In the genomic region with DNA sequence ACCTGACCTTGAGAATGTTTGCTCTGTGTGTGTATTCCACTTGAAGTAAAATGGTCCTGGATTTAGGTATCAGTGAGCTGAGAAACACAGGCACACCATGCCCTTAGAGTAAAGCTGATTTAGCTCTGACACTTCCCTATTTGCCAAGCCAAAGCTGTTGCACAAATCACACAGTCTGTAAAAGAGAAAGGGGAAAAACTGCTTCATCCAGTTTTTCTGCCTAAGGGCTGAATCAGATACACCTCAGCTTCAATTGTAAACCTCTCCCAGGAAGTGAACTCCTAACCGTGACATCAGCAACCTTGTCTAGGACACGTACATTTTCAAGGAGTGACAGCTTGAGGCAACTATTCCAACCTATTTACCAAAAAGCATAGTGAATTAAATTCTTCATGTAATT, we compare ENCODE assay signal across 11 cellular contexts.
DNase-seq lines count a peak whose midpoint lies in the region; TF ChIP-seq lines count a peak whose summit lies in the region.
"Had no signal": no experiment of that assay in that cellular context is flagged by ENCODE, and none has a peak within 500 bp of the region (broad histone marks: within the 10 kb centered on the region; RNA-seq: fewer than 3 reads in every experiment).

No MANE protein-coding gene starts in this region.

- H3K4me3 ChIP-seq in liver (ENCODE audit: low read depth in 1 of 3, low read length in 3 of 3), result no peak overlapping the region
- H3K4me3 ChIP-seq: GM23248 had no signal

- no peak for TF ChIP-seq RAD21 in liver (IDR thresholded peaks at IDR 0.05)

- TF ChIP-seq CTCF in VCaP (conservative IDR thresholded peaks at IDR 0.05) (no peak), liver (IDR thresholded peaks at IDR 0.05; ENCODE audit: low read depth, low read length, missing input control) (no peak)

- H3K9ac ChIP-seq in liver (ENCODE audit: low read depth in 1 of 2, low read length in 2 of 2), result no peak overlapping the region
- H3K9ac ChIP-seq: GM23248, KMS-11 had no signal

- H3K4me1 ChIP-seq in liver (ENCODE audit: control insufficient read depth in 4 of 4, insufficient read depth in 4 of 4, low read length in 3 of 4), result no peaks in the 10 kb centered on the region

- 37% methylated on average over 2 of the region's 2 CpGs for WGBS in liver

- H3K27me3 ChIP-seq in liver (ENCODE audit: control insufficient read depth in 4 of 4, insufficient read depth in 4 of 4, low read length in 3 of 4), result no peaks in the 10 kb centered on the region

- no peaks in the 10 kb centered on the region for H3K9me3 ChIP-seq in liver (ENCODE audit: control insufficient read depth in 4 of 4, low read length in 3 of 4)

- H3K27ac ChIP-seq in VCaP (peak overlapping the region; percentile 99), liver (ENCODE audit: low read depth in 1 of 2, low read length in 2 of 2) (no peak overlapping the region)
- H3K27ac ChIP-seq: GM23248, KMS-11 had no signal

- DNase-seq in SIG-M5 treated with dmso at 0.1 percent for 504 hours (lab: John Stamatoyannopoulos, UW; ENCODE audit: unreplicated experiment), result peak; percentile 73
- DNase-seq in SIG-M5 (lab: John Stamatoyannopoulos, UW), result no peak
- no peak for DNase-seq in activated CD4-positive, alpha-beta T cell treated with anti-CD3 and anti-CD28 coated beads for 1 hour
- no peak for DNase-seq in AG20443 (ENCODE audit: low spot score)
- DNase-seq in COR-L47 (lab: John Stamatoyannopoulos, UW), result no peak
- no peak for DNase-seq in COLO829 (ENCODE audit: low spot score)
- DNase-seq: activated B cell treated with CpG ODN at 0.5 μM for 24 hours, GM23248 had no signal

- no peaks in the 10 kb centered on the region for H3K36me3 ChIP-seq in liver (ENCODE audit: control insufficient read depth in 4 of 4, insufficient read depth in 3 of 4, low read depth in 1 of 4, low read length in 3 of 4)

TF ChIP-seq in liver, 16 proteins besides CTCF, POLR2A, EP300 and RAD21:
- TF ChIP-seq HNF4A (conservative IDR thresholded peaks at IDR 0.05) (no peak), SP1 (IDR thresholded peaks at IDR 0.05) (peak; percentile 39)
